Comparison of ENCODE assay signal across 1 cellular context in the genomic region with DNA sequence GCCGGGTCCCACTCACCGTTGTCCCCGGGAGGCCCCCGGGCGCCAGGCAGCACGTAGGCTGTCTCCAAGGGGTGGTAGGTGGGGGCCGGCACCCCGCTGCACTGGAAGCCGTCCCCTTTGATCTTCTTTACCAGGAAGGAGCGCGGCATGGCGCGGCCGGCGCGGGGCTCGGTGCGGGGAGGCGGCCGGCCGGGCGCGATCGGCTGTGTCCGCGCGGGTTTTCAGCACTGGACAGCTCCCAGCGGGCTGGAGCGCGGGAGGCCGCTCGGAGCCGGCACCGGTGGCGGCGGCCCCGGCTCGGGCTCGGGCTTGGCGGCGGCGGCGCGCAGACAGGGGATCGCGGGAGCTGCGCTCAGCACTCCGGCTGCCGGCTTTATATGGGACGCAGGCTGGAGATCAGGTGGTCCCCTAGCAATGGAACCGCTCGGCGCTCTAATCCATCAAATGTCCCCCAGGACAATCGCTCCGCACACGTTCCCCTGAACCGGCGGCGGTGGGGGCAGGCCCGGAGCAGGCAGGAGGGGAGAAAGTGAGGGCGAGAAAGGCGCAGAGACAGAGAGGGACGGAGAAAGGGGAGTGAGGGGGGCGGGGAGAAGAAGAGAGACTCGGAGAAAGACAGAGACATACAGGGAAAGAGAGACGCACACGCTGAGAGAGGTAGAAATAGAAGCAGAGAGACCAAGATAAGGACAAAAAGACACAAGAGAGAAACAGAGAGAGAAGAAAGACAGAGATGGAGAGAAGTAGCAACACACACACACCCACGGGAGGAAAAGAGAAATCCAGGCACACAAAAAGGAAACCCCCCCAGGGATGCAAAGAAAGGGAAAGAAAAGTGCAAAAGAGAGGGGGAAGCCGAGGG.
A peak's percentile ranks its signal among the peaks of the same experiment; 100 is the strongest.
TF ChIP-seq lines count a peak whose summit lies in the region.

A gene (minus strand): TSS at position 350 of the 862 bp plus-strand sequence. CDS start 201 bp downstream, at position 149.

TF ChIP-seq in HepG2, 621 proteins besides CTCF, POLR2A, EP300 and RAD21 (continued from another document and continues in another):
- TF ChIP-seq SKI (IDR thresholded peaks at IDR 0.05; ENCODE audit: partially characterized antibody) (peak; percentile 90), PHF21A (CRISPR knock-in tag; IDR thresholded peaks at IDR 0.05) (peak; percentile 78; the same call in 1 of the 2 replicates), ZKSCAN1 (IDR thresholded peaks at IDR 0.05; ENCODE audit: low read length) (no peak), IRF2 (CRISPR knock-in tag; IDR thresholded peaks at IDR 0.05) (peak; percentile 71; the same call in 1 of the 2 replicates), HNRNPL (IDR thresholded peaks at IDR 0.05; ENCODE audit: low read depth, low read length) (no peak), PAX8 (CRISPR knock-in tag; IDR thresholded peaks at IDR 0.05; ENCODE audit: borderline replicate concordance) (peak; percentile 98; the same call in 1 of the 2 replicates), NFIC (IDR thresholded peaks at IDR 0.05; ENCODE audit: low read length) (no peak), FOXM1 (CRISPR knock-in tag; IDR thresholded peaks at IDR 0.05) (0 out of 2 replicates have a peak, but pooled peaks have one; percentile 84), GATAD1 (CRISPR knock-in tag; IDR thresholded peaks at IDR 0.05) (peak; percentile 44; the same call in 1 of the 2 replicates), ZNF34 (CRISPR knock-in tag; IDR thresholded peaks at IDR 0.05; ENCODE audit: borderline replicate concordance) (peak; percentile 89; the same call in 1 of the 2 replicates), ZNF772 (CRISPR knock-in tag; IDR thresholded peaks at IDR 0.05) (peak; percentile 95; the same call in 1 of the 2 replicates), REL (CRISPR knock-in tag; conservative IDR thresholded peaks at IDR 0.05) (peak; percentile 90), ARNT2 (CRISPR knock-in tag; IDR thresholded peaks at IDR 0.05; ENCODE audit: low read depth) (peak; percentile 100), ZNF10 (CRISPR knock-in tag; IDR thresholded peaks at IDR 0.05; ENCODE audit: borderline replicate concordance, low read depth) (no peak), KLF15 (CRISPR knock-in tag; IDR thresholded peaks at IDR 0.05; ENCODE audit: borderline replicate concordance) (peak; percentile 90; the same call in 1 of the 2 replicates), CCDC6 (CRISPR knock-in tag; IDR thresholded peaks at IDR 0.05) (peak; percentile 100), ZNF205 (CRISPR knock-in tag; IDR thresholded peaks at IDR 0.05) (peak; percentile 87; the same call in 1 of the 2 replicates), HOXA9 (CRISPR knock-in tag; IDR thresholded peaks at IDR 0.05; ENCODE audit: borderline replicate concordance) (peak; percentile 98), ZNF773 (CRISPR knock-in tag; IDR thresholded peaks at IDR 0.05; ENCODE audit: borderline replicate concordance) (peak; percentile 99; the same call in 1 of the 2 replicates), ZNF652 (CRISPR knock-in tag; IDR thresholded peaks at IDR 0.05; ENCODE audit: borderline replicate concordance, low read depth) (no peak), ZSCAN30 (CRISPR knock-in tag; IDR thresholded peaks at IDR 0.05) (no peak), ZNF550 (CRISPR knock-in tag; IDR thresholded peaks at IDR 0.05; ENCODE audit: borderline replicate concordance) (no peak), TEAD3 (CRISPR knock-in tag; optimal IDR thresholded peaks at IDR 0.05; ENCODE audit: borderline replicate concordance) (no peak), KLF12 (CRISPR knock-in tag; IDR thresholded peaks at IDR 0.05; ENCODE audit: borderline replicate concordance) (peak; percentile 95), ZBTB1 (CRISPR knock-in tag; IDR thresholded peaks at IDR 0.05; ENCODE audit: borderline replicate concordance) (no peak), ZBTB42 (CRISPR knock-in tag; IDR thresholded peaks at IDR 0.05) (peak; percentile 53; the same call in 1 of the 2 replicates), MED8 (CRISPR knock-in tag; IDR thresholded peaks at IDR 0.05; ENCODE audit: insufficient replicate concordance) (no peak), IKZF4 (CRISPR knock-in tag; IDR thresholded peaks at IDR 0.05; ENCODE audit: borderline replicate concordance, low read depth, not compliant biosample characterization) (peak; percentile 100)
- TF ChIP-seq, protein P1, sequence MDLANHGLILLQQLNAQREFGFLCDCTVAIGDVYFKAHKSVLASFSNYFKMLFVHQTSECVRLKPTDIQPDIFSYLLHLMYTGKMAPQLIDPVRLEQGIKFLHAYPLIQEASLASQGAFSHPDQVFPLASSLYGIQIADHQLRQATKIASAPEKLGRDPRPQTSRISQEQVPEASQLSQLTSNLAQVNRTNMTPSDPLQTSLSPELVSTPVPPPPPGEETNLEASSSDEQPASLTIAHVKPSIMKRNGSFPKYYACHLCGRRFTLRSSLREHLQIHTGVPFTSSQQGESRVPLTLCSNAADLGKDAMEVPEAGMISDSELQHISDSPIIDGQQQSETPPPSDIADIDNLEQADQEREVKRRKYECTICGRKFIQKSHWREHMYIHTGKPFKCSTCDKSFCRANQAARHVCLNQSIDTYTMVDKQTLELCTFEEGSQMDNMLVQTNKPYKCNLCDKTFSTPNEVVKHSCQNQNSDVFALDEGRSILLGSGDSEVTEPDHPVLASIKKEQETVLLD (CRISPR knock-in tag; IDR thresholded peaks at IDR 0.05; ENCODE audit: low read depth), result peak; percentile 96
- TF ChIP-seq, protein P2, sequence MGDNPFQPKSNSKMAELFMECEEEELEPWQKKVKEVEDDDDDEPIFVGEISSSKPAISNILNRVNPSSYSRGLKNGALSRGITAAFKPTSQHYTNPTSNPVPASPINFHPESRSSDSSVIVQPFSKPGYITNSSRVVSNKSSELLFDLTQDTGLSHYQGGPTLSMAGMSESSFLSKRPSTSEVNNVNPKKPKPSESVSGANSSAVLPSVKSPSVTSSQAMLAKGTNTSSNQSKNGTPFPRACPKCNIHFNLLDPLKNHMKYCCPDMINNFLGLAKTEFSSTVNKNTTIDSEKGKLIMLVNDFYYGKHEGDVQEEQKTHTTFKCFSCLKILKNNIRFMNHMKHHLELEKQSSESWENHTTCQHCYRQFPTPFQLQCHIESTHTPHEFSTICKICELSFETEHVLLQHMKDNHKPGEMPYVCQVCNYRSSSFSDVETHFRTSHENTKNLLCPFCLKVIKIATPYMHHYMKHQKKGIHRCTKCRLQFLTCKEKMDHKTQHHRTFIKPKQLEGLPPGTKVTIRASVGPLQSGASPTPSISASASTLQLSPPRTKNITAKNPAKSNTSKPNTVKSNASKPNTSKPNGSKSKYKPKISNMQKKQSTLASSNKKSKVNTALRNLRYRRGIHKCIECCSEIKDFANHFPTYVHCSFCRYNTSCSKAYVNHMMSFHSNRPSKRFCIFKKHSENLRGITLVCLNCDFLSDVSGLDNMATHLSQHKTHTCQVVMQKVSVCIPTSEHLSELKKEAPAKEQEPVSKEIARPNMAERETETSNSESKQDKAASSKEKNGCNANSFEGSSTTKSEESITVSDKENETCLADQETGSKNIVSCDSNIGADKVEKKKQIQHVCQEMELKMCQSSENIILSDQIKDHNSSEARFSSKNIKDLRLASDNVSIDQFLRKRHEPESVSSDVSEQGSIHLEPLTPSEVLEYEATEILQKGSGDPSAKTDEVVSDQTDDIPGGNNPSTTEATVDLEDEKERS (CRISPR knock-in tag; IDR thresholded peaks at IDR 0.05), result no peak
- TF ChIP-seq, protein P3, sequence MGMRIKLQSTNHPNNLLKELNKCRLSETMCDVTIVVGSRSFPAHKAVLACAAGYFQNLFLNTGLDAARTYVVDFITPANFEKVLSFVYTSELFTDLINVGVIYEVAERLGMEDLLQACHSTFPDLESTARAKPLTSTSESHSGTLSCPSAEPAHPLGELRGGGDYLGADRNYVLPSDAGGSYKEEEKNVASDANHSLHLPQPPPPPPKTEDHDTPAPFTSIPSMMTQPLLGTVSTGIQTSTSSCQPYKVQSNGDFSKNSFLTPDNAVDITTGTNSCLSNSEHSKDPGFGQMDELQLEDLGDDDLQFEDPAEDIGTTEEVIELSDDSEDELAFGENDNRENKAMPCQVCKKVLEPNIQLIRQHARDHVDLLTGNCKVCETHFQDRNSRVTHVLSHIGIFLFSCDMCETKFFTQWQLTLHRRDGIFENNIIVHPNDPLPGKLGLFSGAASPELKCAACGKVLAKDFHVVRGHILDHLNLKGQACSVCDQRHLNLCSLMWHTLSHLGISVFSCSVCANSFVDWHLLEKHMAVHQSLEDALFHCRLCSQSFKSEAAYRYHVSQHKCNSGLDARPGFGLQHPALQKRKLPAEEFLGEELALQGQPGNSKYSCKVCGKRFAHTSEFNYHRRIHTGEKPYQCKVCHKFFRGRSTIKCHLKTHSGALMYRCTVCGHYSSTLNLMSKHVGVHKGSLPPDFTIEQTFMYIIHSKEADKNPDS (CRISPR knock-in tag; IDR thresholded peaks at IDR 0.05), result no peak; the same call in 1 of the 2 replicates
- TF ChIP-seq, protein P4, sequence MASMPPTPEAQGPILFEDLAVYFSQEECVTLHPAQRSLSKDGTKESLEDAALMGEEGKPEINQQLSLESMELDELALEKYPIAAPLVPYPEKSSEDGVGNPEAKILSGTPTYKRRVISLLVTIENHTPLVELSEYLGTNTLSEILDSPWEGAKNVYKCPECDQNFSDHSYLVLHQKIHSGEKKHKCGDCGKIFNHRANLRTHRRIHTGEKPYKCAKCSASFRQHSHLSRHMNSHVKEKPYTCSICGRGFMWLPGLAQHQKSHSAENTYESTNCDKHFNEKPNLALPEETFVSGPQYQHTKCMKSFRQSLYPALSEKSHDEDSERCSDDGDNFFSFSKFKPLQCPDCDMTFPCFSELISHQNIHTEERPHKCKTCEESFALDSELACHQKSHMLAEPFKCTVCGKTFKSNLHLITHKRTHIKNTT (CRISPR knock-in tag; IDR thresholded peaks at IDR 0.05), result no peak
- TF ChIP-seq, protein P5, sequence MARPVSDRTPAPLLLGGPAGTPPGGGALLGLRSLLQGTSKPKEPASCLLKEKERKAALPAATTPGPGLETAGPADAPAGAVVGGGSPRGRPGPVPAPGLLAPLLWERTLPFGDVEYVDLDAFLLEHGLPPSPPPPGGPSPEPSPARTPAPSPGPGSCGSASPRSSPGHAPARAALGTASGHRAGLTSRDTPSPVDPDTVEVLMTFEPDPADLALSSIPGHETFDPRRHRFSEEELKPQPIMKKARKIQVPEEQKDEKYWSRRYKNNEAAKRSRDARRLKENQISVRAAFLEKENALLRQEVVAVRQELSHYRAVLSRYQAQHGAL (CRISPR knock-in tag; IDR thresholded peaks at IDR 0.05; ENCODE audit: not compliant biosample characterization), result peak; percentile 96
- TF ChIP-seq, protein P6, sequence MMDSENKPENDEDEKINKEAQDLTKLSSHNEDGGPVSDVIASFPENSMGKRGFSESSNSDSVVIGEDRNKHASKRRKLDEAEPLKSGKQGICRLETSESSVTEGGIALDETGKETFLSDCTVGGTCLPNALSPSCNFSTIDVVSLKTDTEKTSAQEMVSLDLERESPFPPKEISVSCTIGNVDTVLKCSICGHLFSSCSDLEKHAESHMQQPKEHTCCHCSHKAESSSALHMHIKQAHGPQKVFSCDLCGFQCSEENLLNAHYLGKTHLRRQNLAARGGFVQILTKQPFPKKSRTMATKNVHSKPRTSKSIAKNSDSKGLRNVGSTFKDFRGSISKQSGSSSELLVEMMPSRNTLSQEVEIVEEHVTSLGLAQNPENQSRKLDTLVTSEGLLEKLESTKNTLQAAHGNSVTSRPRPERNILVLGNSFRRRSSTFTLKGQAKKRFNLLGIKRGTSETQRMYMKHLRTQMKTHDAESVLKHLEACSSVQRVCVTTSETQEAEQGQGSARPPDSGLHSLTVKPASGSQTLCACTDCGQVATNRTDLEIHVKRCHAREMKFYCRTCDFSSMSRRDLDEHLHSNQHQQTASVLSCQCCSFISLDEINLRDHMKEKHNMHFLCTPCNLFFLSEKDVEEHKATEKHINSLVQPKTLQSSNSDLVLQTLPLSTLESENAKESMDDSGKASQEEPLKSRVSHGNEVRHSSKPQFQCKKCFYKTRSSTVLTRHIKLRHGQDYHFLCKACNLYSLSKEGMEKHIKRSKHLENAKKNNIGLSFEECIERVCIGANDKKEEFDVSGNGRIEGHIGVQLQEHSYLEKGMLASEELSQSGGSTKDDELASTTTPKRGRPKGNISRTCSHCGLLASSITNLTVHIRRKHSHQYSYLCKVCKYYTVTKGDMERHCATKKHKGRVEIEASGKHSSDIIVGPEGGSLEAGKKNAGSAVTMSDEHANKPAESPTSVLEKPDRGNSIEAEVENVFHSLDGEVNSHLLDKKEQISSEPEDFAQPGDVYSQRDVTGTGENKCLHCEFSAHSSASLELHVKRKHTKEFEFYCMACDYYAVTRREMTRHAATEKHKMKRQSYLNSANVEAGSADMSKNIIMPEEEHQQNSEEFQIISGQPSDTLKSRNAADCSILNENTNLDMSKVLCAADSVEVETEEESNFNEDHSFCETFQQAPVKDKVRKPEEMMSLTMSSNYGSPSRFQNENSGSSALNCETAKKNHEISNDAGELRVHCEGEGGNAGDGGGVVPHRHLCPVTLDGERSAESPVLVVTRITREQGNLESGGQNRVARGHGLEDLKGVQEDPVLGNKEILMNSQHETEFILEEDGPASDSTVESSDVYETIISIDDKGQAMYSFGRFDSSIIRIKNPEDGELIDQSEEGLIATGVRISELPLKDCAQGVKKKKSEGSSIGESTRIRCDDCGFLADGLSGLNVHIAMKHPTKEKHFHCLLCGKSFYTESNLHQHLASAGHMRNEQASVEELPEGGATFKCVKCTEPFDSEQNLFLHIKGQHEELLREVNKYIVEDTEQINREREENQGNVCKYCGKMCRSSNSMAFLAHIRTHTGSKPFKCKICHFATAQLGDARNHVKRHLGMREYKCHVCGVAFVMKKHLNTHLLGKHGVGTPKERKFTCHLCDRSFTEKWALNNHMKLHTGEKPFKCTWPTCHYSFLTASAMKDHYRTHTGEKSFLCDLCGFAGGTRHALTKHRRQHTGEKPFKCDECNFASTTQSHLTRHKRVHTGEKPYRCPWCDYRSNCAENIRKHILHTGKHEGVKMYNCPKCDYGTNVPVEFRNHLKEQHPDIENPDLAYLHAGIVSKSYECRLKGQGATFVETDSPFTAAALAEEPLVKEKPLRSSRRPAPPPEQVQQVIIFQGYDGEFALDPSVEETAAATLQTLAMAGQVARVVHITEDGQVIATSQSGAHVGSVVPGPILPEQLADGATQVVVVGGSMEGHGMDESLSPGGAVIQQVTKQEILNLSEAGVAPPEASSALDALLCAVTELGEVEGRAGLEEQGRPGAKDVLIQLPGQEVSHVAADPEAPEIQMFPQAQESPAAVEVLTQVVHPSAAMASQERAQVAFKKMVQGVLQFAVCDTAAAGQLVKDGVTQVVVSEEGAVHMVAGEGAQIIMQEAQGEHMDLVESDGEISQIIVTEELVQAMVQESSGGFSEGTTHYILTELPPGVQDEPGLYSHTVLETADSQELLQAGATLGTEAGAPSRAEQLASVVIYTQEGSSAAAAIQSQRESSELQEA (CRISPR knock-in tag; IDR thresholded peaks at IDR 0.05; ENCODE audit: not compliant biosample characterization), result peak; percentile 85
- TF ChIP-seq, protein P7, sequence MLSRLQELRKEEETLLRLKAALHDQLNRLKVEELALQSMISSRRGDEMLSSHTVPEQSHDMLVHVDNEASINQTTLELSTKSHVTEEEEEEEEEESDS (CRISPR knock-in tag; IDR thresholded peaks at IDR 0.05; ENCODE audit: borderline replicate concordance), result peak; percentile 97
- TF ChIP-seq, protein P8, sequence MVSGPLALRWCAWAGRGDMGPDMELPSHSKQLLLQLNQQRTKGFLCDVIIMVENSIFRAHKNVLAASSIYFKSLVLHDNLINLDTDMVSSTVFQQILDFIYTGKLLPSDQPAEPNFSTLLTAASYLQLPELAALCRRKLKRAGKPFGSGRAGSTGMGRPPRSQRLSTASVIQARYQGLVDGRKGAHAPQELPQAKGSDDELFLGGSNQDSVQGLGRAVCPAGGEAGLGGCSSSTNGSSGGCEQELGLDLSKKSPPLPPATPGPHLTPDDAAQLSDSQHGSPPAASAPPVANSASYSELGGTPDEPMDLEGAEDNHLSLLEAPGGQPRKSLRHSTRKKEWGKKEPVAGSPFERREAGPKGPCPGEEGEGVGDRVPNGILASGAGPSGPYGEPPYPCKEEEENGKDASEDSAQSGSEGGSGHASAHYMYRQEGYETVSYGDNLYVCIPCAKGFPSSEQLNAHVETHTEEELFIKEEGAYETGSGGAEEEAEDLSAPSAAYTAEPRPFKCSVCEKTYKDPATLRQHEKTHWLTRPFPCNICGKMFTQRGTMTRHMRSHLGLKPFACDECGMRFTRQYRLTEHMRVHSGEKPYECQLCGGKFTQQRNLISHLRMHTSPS (CRISPR knock-in tag; IDR thresholded peaks at IDR 0.05; ENCODE audit: low read depth), result peak; percentile 47; the same call in 1 of the 2 replicates
